ENCODE assay signal across 16 cellular contexts in the genomic region with DNA sequence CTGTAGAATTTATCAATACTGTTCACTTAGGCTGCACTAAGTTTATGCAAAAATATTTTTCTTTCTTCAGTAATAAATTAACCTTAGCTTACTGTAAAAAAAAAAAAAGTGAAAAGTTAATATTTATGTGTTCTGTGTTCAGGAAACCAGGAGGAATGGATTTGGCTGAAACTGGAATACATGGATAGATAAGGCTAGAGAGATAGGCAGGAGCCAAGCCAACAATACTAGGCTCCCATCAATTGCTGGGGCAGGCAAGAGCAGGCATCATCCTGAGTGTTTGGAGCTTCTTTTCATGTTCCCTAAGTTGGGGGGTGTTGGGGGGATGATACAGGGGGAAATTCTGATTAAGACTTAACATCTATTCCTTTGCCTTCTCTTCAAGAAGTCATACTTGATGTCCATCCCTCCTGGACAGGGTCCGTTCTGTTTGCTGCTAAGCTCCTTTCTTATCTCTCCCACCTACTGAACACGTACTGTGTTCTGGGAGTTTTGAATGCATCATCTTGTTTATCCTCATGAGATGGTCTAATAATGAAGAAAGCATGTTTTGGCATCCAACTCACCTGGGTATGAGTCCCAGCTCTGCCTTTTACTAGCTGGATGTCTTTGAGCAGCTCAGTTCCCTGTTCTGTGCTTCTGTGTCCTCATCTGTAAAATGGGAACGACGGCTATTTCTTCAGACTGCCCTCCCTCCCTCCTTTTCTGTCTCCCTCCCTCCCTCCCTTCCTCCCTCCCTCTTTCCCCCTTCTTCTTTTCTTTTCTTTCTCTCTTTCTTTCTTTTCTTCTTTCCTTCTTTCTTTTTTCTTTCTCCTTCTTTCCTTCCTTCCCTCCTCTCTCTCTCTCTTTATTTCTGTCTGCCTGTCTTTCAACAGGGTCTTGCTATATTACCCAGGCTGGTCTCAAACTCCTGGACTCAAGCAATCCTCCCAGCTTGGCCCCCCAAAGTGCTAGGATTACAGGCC.
"Had no signal": no experiment of that assay in that cellular context is flagged by ENCODE, and none has a peak within 500 bp of the region (broad histone marks: within the 10 kb centered on the region; RNA-seq: fewer than 3 reads in every experiment).

No MANE protein-coding gene starts in this region.

- H3K4me3 Mint-ChIP-seq: activated CD4-positive, alpha-beta memory T cell treated with anti-CD3 and anti-CD28 coated beads for 36 hours; activated CD8-positive, alpha-beta memory T cell treated with anti-CD3 and anti-CD28 coated beads, Interleukin-2, amount 10 ng/mL, durations not matched to agents 7 days and 5 days; activated T-cell treated with anti-CD3 and anti-CD28 coated beads, Interleukin-2, amount 50 U/mL, for 4 hours had no signal

- ATAC-seq: activated CD8-positive, alpha-beta memory T cell treated with anti-CD3 and anti-CD28 coated beads, Interleukin-2, amount 10 ng/mL, durations not matched to agents 7 days and 5 days; activated T-cell treated with anti-CD3 and anti-CD28 coated beads, Interleukin-2, amount 50 U/mL, for 4 hours; left colon had no signal

- H3K27ac ChIP-seq: colonic mucosa, neutrophil had no signal

- H3K27me3 Mint-ChIP-seq: activated CD4-positive, alpha-beta memory T cell treated with anti-CD3 and anti-CD28 coated beads for 36 hours; activated CD8-positive, alpha-beta memory T cell treated with anti-CD3 and anti-CD28 coated beads, Interleukin-2, amount 10 ng/mL, durations not matched to agents 7 days and 5 days had no signal

- H3K9me3 Mint-ChIP-seq: activated T-cell treated with anti-CD3 and anti-CD28 coated beads, Interleukin-2, amount 50 U/mL, for 4 hours had no signal

- H3K4me3 ChIP-seq: colonic mucosa, skin epidermis had no signal

- H3K9me3 ChIP-seq: colonic mucosa, neutrophil had no signal

- FAIRE-seq: islet of Langerhans had no signal

- H3K27ac Mint-ChIP-seq: activated CD4-positive, alpha-beta memory T cell treated with anti-CD3 and anti-CD28 coated beads for 36 hours; activated CD8-positive, alpha-beta memory T cell treated with anti-CD3 and anti-CD28 coated beads, Interleukin-2, amount 10 ng/mL, durations not matched to agents 7 days and 5 days had no signal

- H3K4me1 ChIP-seq: colonic mucosa had no signal

- DNase-seq: activated CD4-positive, alpha-beta memory T cell treated with anti-CD3 and anti-CD28 coated beads for 36 hours; activated CD8-positive, alpha-beta memory T cell treated with anti-CD3 and anti-CD28 coated beads, Interleukin-2, amount 10 ng/mL, durations not matched to agents 7 days and 5 days; activated effector memory CD4-positive, alpha-beta T cell treated with Interleukin-2 at 50 U/mL for 16 hours; activated naive CD4-positive, alpha-beta T cell treated with anti-CD3 and anti-CD28 coated beads, Interleukin-2, amount 50 U/mL, for 16 hours; activated T-cell treated with anti-CD3 and anti-CD28 coated beads, Interleukin-2, amount 50 U/mL, for 4 hours; effector CD8-positive, alpha-beta T cell; foreskin melanocyte; retina; stimulated activated CD4-positive, alpha-beta T cell treated with anti-CD3 and anti-CD28 coated beads, Interleukin-4, amount 100 ng/mL, for 24 hours; stimulated activated naive CD4-positive, alpha-beta T cell treated with Interleukin-2 at 50 U/mL for 16 hours; trophoblast cell had no signal

- H3K36me3 ChIP-seq: colonic mucosa, neutrophil had no signal

- H3K27me3 ChIP-seq: colonic mucosa, neutrophil had no signal
